12 cellular contexts compared by ENCODE assay signal in the genomic region with DNA sequence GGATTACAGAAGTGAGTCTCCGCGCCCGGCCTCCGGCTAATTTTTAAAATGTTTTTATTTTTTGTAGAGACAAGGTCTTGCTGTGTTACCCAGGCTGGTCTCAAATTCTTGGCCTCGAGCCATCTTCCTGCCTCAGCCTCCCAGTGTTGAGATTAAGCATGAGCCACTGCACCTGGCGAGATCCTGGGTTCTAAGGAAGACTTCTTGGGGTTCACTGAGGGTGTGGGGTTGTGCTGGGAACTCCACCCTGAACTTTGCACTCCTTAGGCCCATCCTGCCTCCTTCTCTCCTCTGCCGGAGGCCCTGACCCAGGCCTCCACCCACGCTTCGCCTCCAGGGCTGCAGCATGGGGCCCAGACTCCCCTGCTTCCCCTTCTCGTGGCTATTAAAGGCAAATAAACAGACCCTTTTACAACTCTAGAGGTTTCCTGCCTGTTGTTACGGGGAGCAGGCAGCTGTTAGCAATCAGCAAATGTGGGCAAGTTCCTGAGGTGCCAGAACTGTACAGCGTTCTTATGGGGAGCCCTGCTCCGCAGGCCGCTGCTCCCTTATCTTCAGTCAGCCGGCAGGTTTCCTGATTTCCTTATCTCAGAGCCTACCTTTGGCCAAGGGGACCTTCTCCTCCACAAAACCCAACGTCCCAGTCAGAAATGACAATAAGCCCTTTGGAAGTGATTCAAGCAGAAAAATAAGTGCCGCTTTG. TPM values are rescaled to one million over a fixed set of nuclear protein-coding genes. Genes with fewer than 3 reads are reported as not detected.
DNase-seq lines count a peak whose midpoint lies in the region; ATAC-seq lines count a peak whose summit lies in the region.
"Had no signal": no experiment of that assay in that cellular context is flagged by ENCODE, and none has a peak within 500 bp of the region (broad histone marks: within the 10 kb centered on the region; RNA-seq: fewer than 3 reads in every experiment).

No MANE protein-coding gene starts in this region.

- no peaks in the 10 kb centered on the region for H3K79me2 ChIP-seq in trophoblast cell (ENCODE audit: control insufficient read depth, insufficient read depth, low read length, poor library complexity)

- H3K27ac ChIP-seq in trophoblast cell (ENCODE audit: low read depth, low read length), result no peak overlapping the region

- no peak overlapping the region for H3K4me2 ChIP-seq in trophoblast cell (ENCODE audit: low read length)

- H2BK120ac ChIP-seq in trophoblast cell (ENCODE audit: insufficient read depth, low read length, poor library complexity), result no peak overlapping the region

- no peak overlapping the region for H4K12ac ChIP-seq in trophoblast cell (ENCODE audit: low read depth, low read length)

- no CpG with 5 or more reads among the region's 17 CpGs for WGBS in trophoblast cell (ENCODE audit: extremely low coverage, insufficient coverage, insufficient read length)

- H3K27me3 ChIP-seq in trophoblast cell (ENCODE audit: insufficient read depth, low read length), result no peaks in the 10 kb centered on the region
- H3K27me3 ChIP-seq: dorsolateral prefrontal cortex, uterus had no signal

- H3K14ac ChIP-seq in trophoblast cell (ENCODE audit: low read length), result no peak overlapping the region

- H3K4ac ChIP-seq in trophoblast cell (ENCODE audit: low read depth, low read length), result no peak overlapping the region

- no peak overlapping the region for H3K9ac ChIP-seq in trophoblast cell (ENCODE audit: low read length)

- no peak overlapping the region for H2BK5ac ChIP-seq in trophoblast cell (ENCODE audit: low read depth, low read length, poor library complexity)

- H2AFZ ChIP-seq in trophoblast cell (ENCODE audit: insufficient read depth, low read length, poor library complexity), result no peak overlapping the region

- H2BK12ac ChIP-seq in trophoblast cell (ENCODE audit: low read length), result no peak overlapping the region

- peaks cover 6% of the 10 kb centered on the region in 2 experiments for H3K4me1 ChIP-seq in trophoblast cell (ENCODE audit: control insufficient read depth in 1 of 2, insufficient read depth in 2 of 2, low read length in 2 of 2)
- H3K4me1 ChIP-seq: uterus had no signal

- H3K9me3 ChIP-seq in trophoblast cell (ENCODE audit: insufficient read depth, low read depth, low read length), result no peaks in the 10 kb centered on the region
- H3K9me3 ChIP-seq: uterus had no signal

- no peak overlapping the region for H3K4me3 ChIP-seq in trophoblast cell (ENCODE audit: low read depth, low read length)
- H3K4me3 ChIP-seq: dorsolateral prefrontal cortex, uterus had no signal

- no peaks in the 10 kb centered on the region for H3K79me1 ChIP-seq in trophoblast cell (ENCODE audit: low read length)

- no peaks in the 10 kb centered on the region for H3K36me3 ChIP-seq in trophoblast cell (ENCODE audit: control insufficient read depth in 1 of 2, insufficient read depth in 2 of 2, low read length in 2 of 2)
- H3K36me3 ChIP-seq: uterus had no signal

- H3K23ac ChIP-seq in trophoblast cell (ENCODE audit: low read length), result no peak overlapping the region

- H4K91ac ChIP-seq in trophoblast cell (ENCODE audit: low read depth, low read length), result no peak overlapping the region

- H4K8ac ChIP-seq in trophoblast cell (ENCODE audit: low read depth, low read length), result no peak overlapping the region

- ATAC-seq in GM18517 (IDR thresholded peaks at IDR 0.05; ENCODE audit: unreplicated experiment), result peak; percentile 71
- peak; percentile 41 for ATAC-seq in HG03095 (IDR thresholded peaks at IDR 0.05; ENCODE audit: unreplicated experiment)
- no peak for ATAC-seq in GM19023 (IDR thresholded peaks at IDR 0.05; ENCODE audit: unreplicated experiment)
- no peak for ATAC-seq in HG02870 (IDR thresholded peaks at IDR 0.05; ENCODE audit: unreplicated experiment)
- ATAC-seq: Panc1 had no signal

- no peak overlapping the region for H2AK5ac ChIP-seq in trophoblast cell (ENCODE audit: low read length)

- H3K18ac ChIP-seq in trophoblast cell (ENCODE audit: low read length), result no peak overlapping the region

- DNase-seq in UCSD-AML1 (lab: John Stamatoyannopoulos, UW; ENCODE audit: unreplicated experiment) (peak; percentile 52), trophoblast cell (peak; percentile 56 to 76), NCI-H187 treated with DMSO at 0.1 percent for 48 hours (lab: John Stamatoyannopoulos, UW) (no peak), NCI-H2171 treated with DMSO at 0.1 percent for 48 hours (lab: John Stamatoyannopoulos, UW) (no peak)
- DNase-seq: dorsolateral prefrontal cortex, kidney glomerular epithelial cell, uterus had no signal

RNA-seq across cellular contexts. Expression of a gene that starts 41.0 kb away (rescaled TPM):
- polyA plus RNA-seq in trophoblast cell (2013), result 11.3 and 11.4 TPM in 2 replicates

RNA-seq across cellular contexts. Expression of a gene that starts 57.9 kb away (rescaled TPM):
- polyA plus RNA-seq in trophoblast cell (2013), result 55.7 and 59.1 TPM in 2 replicates

Comparison
In these comparisons a context has a peak if more than half of its experiments do, and no peak if none do; other contexts are left out.
1. ATAC-seq: peak in GM18517 (single experiment) and HG03095 (single experiment); none in GM19023 (single experiment) and HG02870 (single experiment).
2. DNase-seq: peak in UCSD-AML1 (single experiment) and trophoblast cell (2 of 2); none in NCI-H187 treated with DMSO at 0.1 percent for 48 hours (single experiment) and NCI-H2171 treated with DMSO at 0.1 percent for 48 hours (single experiment).